In the genomic region with DNA sequence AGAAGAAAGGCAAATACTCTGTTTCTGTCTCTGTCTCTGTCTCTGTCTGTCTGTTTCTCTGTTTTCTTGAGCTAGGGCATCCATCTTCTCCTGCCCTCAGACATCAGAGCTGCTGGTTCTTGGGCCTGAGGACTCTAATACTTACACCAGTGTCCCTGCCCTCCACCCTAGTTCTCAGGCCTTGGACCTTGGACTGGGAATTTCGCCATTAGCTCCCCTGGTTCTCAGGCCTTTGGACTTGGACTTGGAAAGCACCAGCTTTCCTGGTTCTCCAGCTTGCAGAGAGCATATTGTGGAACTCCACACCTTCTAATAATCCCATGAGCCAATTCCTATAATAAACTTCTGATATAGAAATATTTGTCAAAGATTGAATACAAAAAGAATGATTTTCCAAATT, we compare ENCODE assay signal across 26 cellular contexts. TPM values are rescaled to one million over a fixed set of nuclear protein-coding genes. Genes with fewer than 3 reads are reported as not detected.
DNase-seq lines count a peak whose midpoint lies in the region; ATAC-seq, FAIRE-seq and TF ChIP-seq lines count a peak whose summit lies in the region.
"Had no signal": no experiment of that assay in that cellular context is flagged by ENCODE, and none has a peak within 500 bp of the region (broad histone marks: within the 10 kb centered on the region; RNA-seq: fewer than 3 reads in every experiment).

No MANE protein-coding gene starts in this region.

- H3K36me3 ChIP-seq in hepatocyte (replicated peaks; ENCODE audit: insufficient read depth, low read depth), result no peaks in the 10 kb centered on the region
- no peaks in the 10 kb centered on the region for H3K36me3 ChIP-seq in HepG2 (replicated peaks in 1 of 2; ENCODE audit: control insufficient read depth in 1 of 2, insufficient read depth in 2 of 2, low read length in 2 of 2)
- H3K36me3 ChIP-seq in mucosa of descending colon (ENCODE audit: low read depth), result no peaks in the 10 kb centered on the region
- no peaks in the 10 kb centered on the region for H3K36me3 ChIP-seq in tibial nerve
- H3K36me3 ChIP-seq: BE2C; BLaER1 treated with 17β-estradiol and CSF1 and Interleukin-3, amounts not matched to agents 10 nM and 100 nM had no signal

- no peak for TF ChIP-seq EP300 in HepG2 (IDR thresholded peaks at IDR 0.05; ENCODE audit: low read depth in 2 of 2, low read length in 2 of 2)
- TF ChIP-seq EP300 in HepG2 (CRISPR knock-in tag; IDR thresholded peaks at IDR 0.05; ENCODE audit: borderline replicate concordance), result no peak
- no peak for TF ChIP-seq EP300 in tibial nerve (IDR thresholded peaks at IDR 0.05)

- DNase-seq in hepatocyte (ENCODE audit: low spot score) (peak; percentile 10), HepG2 (ENCODE audit: low spot score) (no peak), mucosa of descending colon (peak in 1 of 3 donors; percentile 12), KG1 (lab: John Stamatoyannopoulos, UW) (no peak), tibial nerve (ENCODE audit: low spot score in 2 of 2) (no peak), left cardiac atrium (no peak), endothelial cell (ENCODE audit: low spot score) (no peak)
- DNase-seq: 8988T; ACHN; AML-193; BE2C; CD4-positive, alpha-beta T cell; CD8-positive, alpha-beta memory T cell; DMS 273 treated with DMSO at 0.1 percent for 48 hours; DMS79; EL; GDM1; GM23248; H7; HCEC 1CT had no signal

- H3K9me2 ChIP-seq in hepatocyte (replicated peaks; ENCODE audit: insufficient read depth), result no peaks in the 10 kb centered on the region

- no peak overlapping the region for H3K4me3 Mint-ChIP-seq in endothelial cell (ENCODE audit: unreplicated experiment)
- H3K4me3 Mint-ChIP-seq: CD14-positive monocyte; CD4-positive, alpha-beta T cell; CD8-positive, alpha-beta memory T cell had no signal

- H3K27me3 ChIP-seq in hepatocyte (no peaks in the 10 kb centered on the region), HepG2 (ENCODE audit: control insufficient read depth in 1 of 2, insufficient read depth in 2 of 2, low read length in 2 of 2) (no peaks in the 10 kb centered on the region), tibial nerve (no peaks in the 10 kb centered on the region)
- H3K27me3 ChIP-seq: BE2C; BLaER1 treated with 17β-estradiol and CSF1 and Interleukin-3, amounts not matched to agents 10 nM and 100 nM had no signal

- H3K36me3 Mint-ChIP-seq in endothelial cell (ENCODE audit: low read depth, unreplicated experiment), result peaks cover 24% of the 10 kb centered on the region
- H3K36me3 Mint-ChIP-seq: CD14-positive monocyte had no signal

- ATAC-seq in HepG2 (no peak), mucosa of descending colon (peak; percentile 39), left cardiac atrium (no peak)
- ATAC-seq: A549 had no signal

- POLR2A ChIA-PET in HepG2 (lab: Yijun Ruan, JAX), result no interaction called here

- in situ Hi-C loops in HepG2 (cut with HindIII; ENCODE audit: extremely low pct_ligation_motif_present, low pct_unique_long_range_greater_than_20kb), result no loop called here

- FAIRE-seq in HepG2 (lab: Jason Lieb, UNC), result no peak
- FAIRE-seq: GM12891, GM18507, H1 had no signal

- H2AFZ ChIP-seq in hepatocyte (no peak overlapping the region), HepG2 (ENCODE audit: low read length) (no peak overlapping the region)
- H2AFZ ChIP-seq: GM23248 had no signal

- no peaks in the 10 kb centered on the region for H3K9me3 ChIP-seq in hepatocyte (ENCODE audit: low read depth)
- peaks cover 8% of the 10 kb centered on the region for H3K9me3 ChIP-seq in HepG2 (ENCODE audit: low read length)
- H3K9me3 ChIP-seq in mucosa of descending colon, result peaks cover 16% of the 10 kb centered on the region
- peaks cover 0 to 37% (median 5%) of the 10 kb centered on the region in 4 donors for H3K9me3 ChIP-seq in tibial nerve
- H3K9me3 ChIP-seq: A549, BE2C had no signal

- H3K27me3 Mint-ChIP-seq in endothelial cell (ENCODE audit: unreplicated experiment), result peaks cover 2% of the 10 kb centered on the region

- WGBS in hepatocyte (ENCODE audit: low lambda C conversion rate, missing lambda C conversion rate), result 33% methylated on average over 1 of the region's 1 CpG
- WGBS in HepG2 (ENCODE audit: low lambda C conversion rate), result 0% methylated on average over 1 of the region's 1 CpG
- 56 to 74% methylated on average over 1 of the region's 1 CpG for WGBS in tibial nerve, 2 donors

- intact Hi-C loops in HepG2 (cut with micrococcal nuclease; ENCODE audit: unreplicated experiment) (no loop called here), mucosa of descending colon (cut with DNase I, micrococcal nuclease) (no loop called here), left cardiac atrium (cut with DNase I) (no loop called here)

- peaks cover 18% of the 10 kb centered on the region for H3K9me3 Mint-ChIP-seq in endothelial cell (ENCODE audit: unreplicated experiment)

- BruUV-seq in HepG2 (replicated peaks; lab: Mats Ljungman, UMichigan), result no TSS peak

- no peak for TF ChIP-seq CTCF in hepatocyte (IDR thresholded peaks at IDR 0.05; ENCODE audit: poor library complexity)
- no peak for TF ChIP-seq CTCF in HepG2 (CRISPR knock-in tag; IDR thresholded peaks at IDR 0.05)
- TF ChIP-seq CTCF in mucosa of descending colon (IDR thresholded peaks at IDR 0.05), result no peak
- no peak for TF ChIP-seq CTCF in tibial nerve (IDR thresholded peaks at IDR 0.05)
- TF ChIP-seq CTCF in endothelial cell (IDR thresholded peaks at IDR 0.05; ENCODE audit: unreplicated experiment), result no peak

- H3K4me1 Mint-ChIP-seq in endothelial cell (ENCODE audit: unreplicated experiment), result no peaks in the 10 kb centered on the region
- H3K4me1 Mint-ChIP-seq: CD14-positive monocyte; CD8-positive, alpha-beta memory T cell had no signal

- TF ChIP-seq POLR2A in HepG2 (IDR thresholded peaks at IDR 0.05; ENCODE audit: insufficient read depth in 1 of 2, low read depth in 2 of 2, low read length in 2 of 2) (no peak), tibial nerve (IDR thresholded peaks at IDR 0.05) (no peak)

- no peak overlapping the region for H3K27ac Mint-ChIP-seq in endothelial cell (ENCODE audit: unreplicated experiment)
- H3K27ac Mint-ChIP-seq: CD14-positive monocyte; CD4-positive, alpha-beta T cell; CD8-positive, alpha-beta memory T cell had no signal

- no peak overlapping the region for H3K4me3 ChIP-seq in hepatocyte
- no peak overlapping the region for H3K4me3 ChIP-seq in HepG2 (replicated peaks in 1 of 3; ENCODE audit: insufficient read depth in 1 of 3, low read depth in 2 of 3, low read length in 3 of 3)
- H3K4me3 ChIP-seq in mucosa of descending colon, result no peak overlapping the region
- no peak overlapping the region for H3K4me3 ChIP-seq in tibial nerve
- H3K4me3 ChIP-seq: A549; BLaER1 treated with 17β-estradiol and CSF1 and Interleukin-3, amounts not matched to agents 10 nM and 100 nM; GM23248 had no signal

- H3K4me2 ChIP-seq in hepatocyte, result no peak overlapping the region
- no peak overlapping the region for H3K4me2 ChIP-seq in HepG2 (ENCODE audit: low read depth, low read length)
- H3K4me2 ChIP-seq: A549; BLaER1 treated with 17β-estradiol and CSF1 and Interleukin-3, amounts not matched to agents 10 nM and 100 nM had no signal

- H3K4me1 ChIP-seq in hepatocyte (ENCODE audit: insufficient read depth) (no peaks in the 10 kb centered on the region), HepG2 (ENCODE audit: insufficient read depth, low read length) (no peaks in the 10 kb centered on the region), mucosa of descending colon (ENCODE audit: low read depth) (no peaks in the 10 kb centered on the region), tibial nerve (no peaks in the 10 kb centered on the region)
- H3K4me1 ChIP-seq: A549; BE2C; BLaER1 treated with 17β-estradiol and CSF1 and Interleukin-3, amounts not matched to agents 10 nM and 100 nM had no signal

- CTCF ChIA-PET in HepG2 (lab: Yijun Ruan, JAX; ENCODE audit: low intra/inter-chr PET ratio, low total read pairs), result no interaction called here

- H3K27ac ChIP-seq in hepatocyte (no peak overlapping the region), HepG2 (ENCODE audit: extremely low read length, insufficient read depth, low read length) (no peak overlapping the region), tibial nerve (no peak overlapping the region)
- H3K27ac ChIP-seq: A549; BLaER1 treated with 17β-estradiol and CSF1 and Interleukin-3, amounts not matched to agents 10 nM and 100 nM; GM23248 had no signal

- TF ChIP-seq RAD21 in HepG2 (CRISPR knock-in tag; IDR thresholded peaks at IDR 0.05), result no peak

- H4K20me1 ChIP-seq in hepatocyte (ENCODE audit: insufficient read depth, poor library complexity, severe bottlenecking), result no peaks in the 10 kb centered on the region
- H4K20me1 ChIP-seq in HepG2 (ENCODE audit: insufficient read depth, low read length), result no peaks in the 10 kb centered on the region
- H4K20me1 ChIP-seq: BLaER1 treated with 17β-estradiol and CSF1 and Interleukin-3, amounts not matched to agents 10 nM and 100 nM had no signal

- H3K9ac ChIP-seq in HepG2 (ENCODE audit: insufficient read depth, low read depth, low read length), result no peak overlapping the region
- H3K9ac ChIP-seq: BLaER1 treated with 17β-estradiol and CSF1 and Interleukin-3, amounts not matched to agents 10 nM and 100 nM; GM23248 had no signal

- no peaks in the 10 kb centered on the region for H3K79me2 ChIP-seq in hepatocyte
- no peaks in the 10 kb centered on the region for H3K79me2 ChIP-seq in HepG2 (ENCODE audit: insufficient read depth, low read length)

RNA-seq across cellular contexts. Expression of a gene that starts 32.6 kb away (rescaled TPM):
- not detected in 2 replicates for total RNA-seq in hepatocyte
- polyA plus RNA-seq in hepatocyte, result not detected in 2 replicates
- total RNA-seq in HepG2 (2016; rRNA removed; fragmentation: Illumina TruSeq; extraction: Trizol), result not detected in 2 replicates
- not detected in 2 replicates for total RNA-seq in HepG2 (2016; cell fraction: cytosol; rRNA removed; fragmentation: Illumina TruSeq; extraction: Trizol; ENCODE audit: low read depth)
- total RNA-seq in HepG2 (2016; cell fraction: insoluble cytoplasmic fraction; rRNA removed; fragmentation: Illumina TruSeq; extraction: Trizol), result not detected in 2 replicates
- total RNA-seq in HepG2 (2016; cell fraction: membrane; rRNA removed; fragmentation: Illumina TruSeq; extraction: Trizol), result not detected in 2 replicates
- not detected in 2 replicates for total RNA-seq in HepG2 (2016; cell fraction: nucleus; rRNA removed; fragmentation: Illumina TruSeq; extraction: Trizol)
- polyA plus RNA-seq in HepG2 (2011; rRNA removed), result not detected in 2 replicates
- not detected in 2 replicates for polyA plus RNA-seq in HepG2 (2011; cell fraction: cytosol; rRNA removed)
- polyA plus RNA-seq in HepG2 (2011; cell fraction: nucleus; rRNA removed), result not detected in 2 replicates
- polyA plus RNA-seq in HepG2 (2012), result not detected in 2 replicates
- not detected in 2 replicates for polyA plus RNA-seq in HepG2 (2016; cell fraction: cytosol; fragmentation: Illumina TruSeq; extraction: Trizol; ENCODE audit: low read depth)
- not detected in 2 replicates for polyA plus RNA-seq in HepG2 (2016; cell fraction: insoluble cytoplasmic fraction; fragmentation: Illumina TruSeq; extraction: Trizol; ENCODE audit: low read depth)
- not detected in 2 replicates for polyA plus RNA-seq in HepG2 (2016; cell fraction: membrane; fragmentation: Illumina TruSeq; extraction: Trizol; ENCODE audit: low read depth)
- polyA plus RNA-seq in HepG2 (2016; cell fraction: nucleus; fragmentation: Illumina TruSeq; extraction: Trizol; ENCODE audit: insufficient read depth, low read depth), result not detected in 2 replicates
- 4.0 TPM in 1 of 2 replicates, not detected in the other for polyA minus RNA-seq in HepG2 (2011; rRNA and poly(A)+ RNA removed; ENCODE audit: low replicate concordance)
- not detected in 2 replicates for polyA minus RNA-seq in HepG2 (2011; cell fraction: cytosol; rRNA and poly(A)+ RNA removed)
- not detected in 2 replicates for polyA minus RNA-seq in HepG2 (2011; cell fraction: nucleus; rRNA and poly(A)+ RNA removed)
- not detected for total RNA-seq in mucosa of descending colon
- total RNA-seq in tibial nerve, result 1 to 10 TPM in 1 of 4 donors, not detected in 3; 1.2 TPM
- not detected for total RNA-seq in left cardiac atrium
- total RNA-seq in endothelial cell (ENCODE audit: unreplicated experiment), result 0.28 TPM
- total RNA-seq: CD4-positive, alpha-beta T cell; CD8-positive, alpha-beta memory T cell; GM23248; H1; H7 had no signal
- polyA plus RNA-seq: A549; CD14-positive monocyte; CD8-positive, alpha-beta memory T cell; GM23248; H1 had no signal
